In the genomic region with DNA sequence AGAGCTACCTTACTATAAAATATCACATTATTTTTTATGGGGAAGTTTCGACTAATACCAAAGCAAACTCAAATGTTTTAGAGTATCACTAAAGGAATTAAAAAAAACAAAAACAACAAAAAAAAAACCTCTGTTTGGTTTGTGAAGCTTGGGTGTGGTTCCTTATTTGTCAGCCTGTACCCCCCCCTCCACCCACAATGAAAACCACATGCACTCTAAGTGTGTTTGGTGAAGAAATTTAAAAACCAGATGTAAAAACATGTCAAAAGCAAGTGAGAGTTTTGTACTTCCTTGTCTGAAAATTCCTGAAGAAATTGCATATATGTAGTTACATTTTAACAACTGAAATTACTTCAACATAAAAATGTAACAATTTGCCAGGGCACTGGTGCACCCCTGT, we compare ENCODE assay signal across 9 cellular contexts. TPM values are rescaled to one million over a fixed set of nuclear protein-coding genes. Genes with fewer than 3 reads are reported as not detected.
A peak's percentile ranks its signal among the peaks of the same experiment; 100 is the strongest.
DNase-seq lines count a peak whose midpoint lies in the region; ATAC-seq and TF ChIP-seq lines count a peak whose summit lies in the region.
"Had no signal": no experiment of that assay in that cellular context is flagged by ENCODE, and none has a peak within 500 bp of the region (broad histone marks: within the 10 kb centered on the region; RNA-seq: fewer than 3 reads in every experiment).

No MANE protein-coding gene starts in this region.

- H3K4me3 Mint-ChIP-seq in IgD-negative memory B cell (peak overlapping the region; percentile 83 to 99 (median 98)), activated B cell treated with CpG ODN at 0.5 μM for 24 hours (peak overlapping the region; percentile 73), GM23338 (no peak overlapping the region)
- peak overlapping the region; percentile 74 to 77 for H3K4me3 Mint-ChIP-seq in stimulated activated naive B cell treated with anti-CD40 and anti-IgM and Interleukin-4, amounts not matched to agents 10 μg/mL and 1 μg/mL and 100 μg/mL, for 72 hours

- ATAC-seq in activated B cell treated with CpG ODN at 0.5 μM for 24 hours (ENCODE audit: low read depth) (no peak), GM23338 (no peak), HG03159 (IDR thresholded peaks at IDR 0.05; ENCODE audit: unreplicated experiment) (no peak)
- no peak for ATAC-seq in stimulated activated naive B cell treated with anti-CD40 and anti-IgM and Interleukin-4, amounts not matched to agents 10 μg/mL and 1 μg/mL and 100 μg/mL, for 72 hours (replicated peaks)
- ATAC-seq: sciatic nerve had no signal

- no peak overlapping the region for H3K4me2 ChIP-seq in GM23338

- H3K9me3 Mint-ChIP-seq in IgD-negative memory B cell (no peaks in the 10 kb centered on the region), activated B cell treated with CpG ODN at 0.5 μM for 24 hours (no peaks in the 10 kb centered on the region), GM23338 (no peaks in the 10 kb centered on the region)
- no peaks in the 10 kb centered on the region for H3K9me3 Mint-ChIP-seq in stimulated activated naive B cell treated with anti-CD40 and anti-IgM and Interleukin-4, amounts not matched to agents 10 μg/mL and 1 μg/mL and 100 μg/mL, for 72 hours

- no peaks in the 10 kb centered on the region for H3K27me3 Mint-ChIP-seq in IgD-negative memory B cell
- no peaks in the 10 kb centered on the region for H3K27me3 Mint-ChIP-seq in activated B cell treated with CpG ODN at 0.5 μM for 24 hours
- H3K27me3 Mint-ChIP-seq in stimulated activated naive B cell treated with anti-CD40 and anti-IgM and Interleukin-4, amounts not matched to agents 10 μg/mL and 1 μg/mL and 100 μg/mL, for 72 hours: no peaks in the 10 kb centered on the region
- peaks cover 5% of the 10 kb centered on the region for H3K27me3 Mint-ChIP-seq in GM23338 (ENCODE audit: insufficient read depth, low read depth, poor library complexity)

- intact Hi-C loops in activated B cell treated with CpG ODN at 0.5 μM for 24 hours (cut with micrococcal nuclease): no loop called here

- H3K9me2 ChIP-seq in GM23338 (ENCODE audit: insufficient read depth): no peaks in the 10 kb centered on the region

- peaks cover 14% of the 10 kb centered on the region; the same call in 1 of the 2 replicates for H4K20me1 ChIP-seq in GM23338 (replicated peaks; ENCODE audit: insufficient read depth)

- H3F3A ChIP-seq in GM23338 (replicated peaks; ENCODE audit: low read depth): no peaks in the 10 kb centered on the region

- peak overlapping the region; percentile 28 to 95 (median 92) for H3K27ac Mint-ChIP-seq in IgD-negative memory B cell
- H3K27ac Mint-ChIP-seq in activated B cell treated with CpG ODN at 0.5 μM for 24 hours: peak overlapping the region; percentile 73
- H3K27ac Mint-ChIP-seq in stimulated activated naive B cell treated with anti-CD40 and anti-IgM and Interleukin-4, amounts not matched to agents 10 μg/mL and 1 μg/mL and 100 μg/mL, for 72 hours: peak overlapping the region; percentile 85
- H3K27ac Mint-ChIP-seq in GM23338: no peak overlapping the region

- no peak for TF ChIP-seq CTCF in activated B cell treated with CpG ODN at 0.5 μM for 24 hours (IDR thresholded peaks at IDR 0.05)
- no peak for TF ChIP-seq CTCF in GM23338 (conservative IDR thresholded peaks at IDR 0.05; ENCODE audit: low read depth in 2 of 2)

- peaks cover 9% of the 10 kb centered on the region for H3K36me3 ChIP-seq in GM23338 (ENCODE audit: insufficient read depth)

- no peak for DNase-seq in activated B cell treated with CpG ODN at 0.5 μM for 24 hours
- DNase-seq in fibroblast of gingiva (ENCODE audit: low read depth): peak; percentile 71
- DNase-seq in stimulated activated naive B cell treated with anti-CD40 and anti-IgM and Interleukin-4, amounts not matched to agents 10 μg/mL and 1 μg/mL and 100 μg/mL, for 72 hours: no peak
- no peak for DNase-seq in SK-N-DZ (ENCODE audit: low spot score)
- no peak for DNase-seq in GM23338 (ENCODE audit: low spot score)
- DNase-seq: amygdala had no signal

- H3K36me3 Mint-ChIP-seq in IgD-negative memory B cell (peaks cover 6% of the 10 kb centered on the region), activated B cell treated with CpG ODN at 0.5 μM for 24 hours (ENCODE audit: low read depth) (peaks cover 38% of the 10 kb centered on the region), GM23338 (ENCODE audit: low read depth) (peaks cover 14% of the 10 kb centered on the region; the same call in 2 of the 3 replicates)
- peaks cover 5 to 18% of the 10 kb centered on the region in 2 donors for H3K36me3 Mint-ChIP-seq in stimulated activated naive B cell treated with anti-CD40 and anti-IgM and Interleukin-4, amounts not matched to agents 10 μg/mL and 1 μg/mL and 100 μg/mL, for 72 hours

- H2AFZ ChIP-seq in GM23338: no peak overlapping the region

- peaks cover 68% of the 10 kb centered on the region for H3K79me2 ChIP-seq in GM23338 (replicated peaks; ENCODE audit: insufficient read depth)

- no peak overlapping the region for H3K4me3 ChIP-seq in GM23338

- H3K27ac ChIP-seq in GM23338 (ENCODE audit: low read depth): no peak overlapping the region

- CTCF ChIA-PET in activated B cell treated with CpG ODN at 0.5 μM for 24 hours (lab: Charles Lee): interaction anchor here (1.3 kb wide), 1 partner anchor 215 kb away, joined by 3 read pairs; no protein-coding TSS in a partner anchor

- POLR2A ChIA-PET in activated B cell treated with CpG ODN at 0.5 μM for 24 hours (lab: Charles Lee): interaction anchor here (4.8 kb wide), 1 partner anchor 51 kb away, joined by 81 read pairs; the partner anchor contains the start of gene SRSF3

- H3K4me1 Mint-ChIP-seq in IgD-negative memory B cell (peaks cover 28 to 38% (median 36%) of the 10 kb centered on the region in 3 donors), activated B cell treated with CpG ODN at 0.5 μM for 24 hours (peaks cover 61% of the 10 kb centered on the region), GM23338 (peaks cover 7% of the 10 kb centered on the region)
- peaks cover 28 to 41% of the 10 kb centered on the region in 2 donors for H3K4me1 Mint-ChIP-seq in stimulated activated naive B cell treated with anti-CD40 and anti-IgM and Interleukin-4, amounts not matched to agents 10 μg/mL and 1 μg/mL and 100 μg/mL, for 72 hours

- no peaks in the 10 kb centered on the region for H3K27me3 ChIP-seq in GM23338 (ENCODE audit: insufficient read depth)

- peaks cover 17% of the 10 kb centered on the region for H3K4me1 ChIP-seq in GM23338 (ENCODE audit: insufficient read depth)

TF ChIP-seq in GM23338, 12 proteins besides CTCF, POLR2A, EP300 and RAD21 (continues in another document):
- TF ChIP-seq CREB1 (CRISPR knock-in tag; IDR thresholded peaks at IDR 0.05; ENCODE audit: low read depth) (no peak), EZH2 (IDR thresholded peaks at IDR 0.05; ENCODE audit: low read depth, unreplicated experiment) (no peak), POLR2AphosphoS5 (IDR thresholded peaks at IDR 0.05; ENCODE audit: low read depth) (no peak), STAT1 (IDR thresholded peaks at IDR 0.05; ENCODE audit: unreplicated experiment) (no peak)
- TF ChIP-seq, protein P1, sequence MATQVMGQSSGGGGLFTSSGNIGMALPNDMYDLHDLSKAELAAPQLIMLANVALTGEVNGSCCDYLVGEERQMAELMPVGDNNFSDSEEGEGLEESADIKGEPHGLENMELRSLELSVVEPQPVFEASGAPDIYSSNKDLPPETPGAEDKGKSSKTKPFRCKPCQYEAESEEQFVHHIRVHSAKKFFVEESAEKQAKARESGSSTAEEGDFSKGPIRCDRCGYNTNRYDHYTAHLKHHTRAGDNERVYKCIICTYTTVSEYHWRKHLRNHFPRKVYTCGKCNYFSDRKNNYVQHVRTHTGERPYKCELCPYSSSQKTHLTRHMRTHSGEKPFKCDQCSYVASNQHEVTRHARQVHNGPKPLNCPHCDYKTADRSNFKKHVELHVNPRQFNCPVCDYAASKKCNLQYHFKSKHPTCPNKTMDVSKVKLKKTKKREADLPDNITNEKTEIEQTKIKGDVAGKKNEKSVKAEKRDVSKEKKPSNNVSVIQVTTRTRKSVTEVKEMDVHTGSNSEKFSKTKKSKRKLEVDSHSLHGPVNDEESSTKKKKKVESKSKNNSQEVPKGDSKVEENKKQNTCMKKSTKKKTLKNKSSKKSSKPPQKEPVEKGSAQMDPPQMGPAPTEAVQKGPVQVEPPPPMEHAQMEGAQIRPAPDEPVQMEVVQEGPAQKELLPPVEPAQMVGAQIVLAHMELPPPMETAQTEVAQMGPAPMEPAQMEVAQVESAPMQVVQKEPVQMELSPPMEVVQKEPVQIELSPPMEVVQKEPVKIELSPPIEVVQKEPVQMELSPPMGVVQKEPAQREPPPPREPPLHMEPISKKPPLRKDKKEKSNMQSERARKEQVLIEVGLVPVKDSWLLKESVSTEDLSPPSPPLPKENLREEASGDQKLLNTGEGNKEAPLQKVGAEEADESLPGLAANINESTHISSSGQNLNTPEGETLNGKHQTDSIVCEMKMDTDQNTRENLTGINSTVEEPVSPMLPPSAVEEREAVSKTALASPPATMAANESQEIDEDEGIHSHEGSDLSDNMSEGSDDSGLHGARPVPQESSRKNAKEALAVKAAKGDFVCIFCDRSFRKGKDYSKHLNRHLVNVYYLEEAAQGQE (IDR thresholded peaks at IDR 0.05; ENCODE audit: unreplicated experiment): no peak

RNA-seq across cellular contexts. Expression of gene STK38, which starts 3.1 kb away (rescaled TPM):
- polyA plus RNA-seq in IgD-negative memory B cell: 61.6 TPM
- total RNA-seq in activated B cell treated with CpG ODN at 0.5 μM for 24 hours: 23.2 and 26.1 TPM in 2 replicates
- 16.2 and 18.8 TPM in 2 replicates for polyA plus RNA-seq in SK-N-DZ (2014; cell fraction: cytosol; rRNA removed)
- polyA plus RNA-seq in SK-N-DZ (2014; cell fraction: nucleus; rRNA removed): 19.8 and 25.7 TPM in 2 replicates
- 15.2 and 17.4 TPM in 2 replicates for total RNA-seq in GM23338 (2014; rRNA removed; shearing (Covaris generic))
- polyA plus RNA-seq in GM23338 (2016; fragmentation: Nextera tagmentation; extraction: Ambion mirVana): 9.0 and 10.8 TPM in 2 replicates

RNA-seq across cellular contexts. Expression of gene SRSF3, which starts 49.9 kb away (rescaled TPM):
- 384 TPM for polyA plus RNA-seq in IgD-negative memory B cell
- 421 and 494 TPM in 2 replicates for total RNA-seq in activated B cell treated with CpG ODN at 0.5 μM for 24 hours
- polyA plus RNA-seq in SK-N-DZ (2014; cell fraction: cytosol; rRNA removed): 189 and 228 TPM in 2 replicates
- 227 and 252 TPM in 2 replicates for polyA plus RNA-seq in SK-N-DZ (2014; cell fraction: nucleus; rRNA removed)
- total RNA-seq in GM23338 (2014; rRNA removed; shearing (Covaris generic)): 254 and 436 TPM in 2 replicates
- 585 and 655 TPM in 2 replicates for polyA plus RNA-seq in GM23338 (2016; fragmentation: Nextera tagmentation; extraction: Ambion mirVana)
